In genomic region chr11:107609384-107610218, GRCh38 we compare ENCODE assay signal across 35 cellular contexts. TPM values are rescaled to one million over a fixed set of nuclear protein-coding genes. Genes with fewer than 3 reads are reported as not detected.
"Had no signal": no experiment of that assay in that cellular context is flagged by ENCODE, and none has a peak within 500 bp of the region (broad histone marks: within the 10 kb centered on the region; RNA-seq: fewer than 3 reads in every experiment).

No MANE protein-coding gene starts in this region.

- H3K4me3 Mint-ChIP-seq: activated CD4-positive, alpha-beta memory T cell treated with anti-CD3 and anti-CD28 coated beads for 36 hours; activated CD4-positive, alpha-beta T cell treated with anti-CD3 and anti-CD28 coated beads, Interleukin-2, amount 10 ng/mL, durations not matched to agents 24 days and 14 days; activated naive CD4-positive, alpha-beta T cell treated with anti-CD3 and anti-CD28 coated beads for 36 hours; activated naive CD8-positive, alpha-beta T cell treated with anti-CD3 and anti-CD28 coated beads for 36 hours; activated T-helper 1 cell treated with anti-CD3 and anti-CD28 coated beads, Interleukin-12 subunit alpha, Interleukin-12 subunit beta, Interleukin-2, Interleukin-4 antibody, amounts not matched to agents 30 ng/mL and 10 ng/mL and 1 ng/mL, durations not matched to agents 14 hours and 24 hours and 36 hours; effector memory CD8-positive, alpha-beta T cell; nephron; T-helper 2 cell treated with Interferon-gamma antibody and Interleukin-4, amounts not matched to agents 5 μg/mL and 100 μg/mL, for 36 hours had no signal

- H3K27me3 ChIP-seq: body of pancreas, cardiac muscle cell, colonic mucosa, testis had no signal

- H3K9me3 Mint-ChIP-seq: activated CD4-positive, alpha-beta memory T cell treated with anti-CD3 and anti-CD28 coated beads for 36 hours; activated CD4-positive, alpha-beta T cell treated with anti-CD3 and anti-CD28 coated beads, Interleukin-2, amount 10 ng/mL, durations not matched to agents 24 days and 14 days; activated naive CD4-positive, alpha-beta T cell treated with anti-CD3 and anti-CD28 coated beads for 36 hours; activated naive CD8-positive, alpha-beta T cell treated with anti-CD3 and anti-CD28 coated beads for 36 hours; activated T-helper 1 cell treated with anti-CD3 and anti-CD28 coated beads, Interleukin-12 subunit alpha, Interleukin-12 subunit beta, Interleukin-2, Interleukin-4 antibody, amounts not matched to agents 30 ng/mL and 10 ng/mL and 1 ng/mL, durations not matched to agents 14 hours and 24 hours and 36 hours; effector memory CD8-positive, alpha-beta T cell; nephron; T-helper 2 cell treated with Interferon-gamma antibody and Interleukin-4, amounts not matched to agents 5 μg/mL and 100 μg/mL, for 36 hours had no signal

- H3K27ac Mint-ChIP-seq: activated CD4-positive, alpha-beta memory T cell treated with anti-CD3 and anti-CD28 coated beads for 36 hours; activated CD4-positive, alpha-beta T cell treated with anti-CD3 and anti-CD28 coated beads, Interleukin-2, amount 10 ng/mL, durations not matched to agents 24 days and 14 days; activated naive CD4-positive, alpha-beta T cell treated with anti-CD3 and anti-CD28 coated beads for 36 hours; activated naive CD8-positive, alpha-beta T cell treated with anti-CD3 and anti-CD28 coated beads for 36 hours; activated T-helper 1 cell treated with anti-CD3 and anti-CD28 coated beads, Interleukin-12 subunit alpha, Interleukin-12 subunit beta, Interleukin-2, Interleukin-4 antibody, amounts not matched to agents 30 ng/mL and 10 ng/mL and 1 ng/mL, durations not matched to agents 14 hours and 24 hours and 36 hours; effector memory CD8-positive, alpha-beta T cell; T-helper 2 cell treated with Interferon-gamma antibody and Interleukin-4, amounts not matched to agents 5 μg/mL and 100 μg/mL, for 36 hours had no signal

- H3K4me1 Mint-ChIP-seq: activated CD4-positive, alpha-beta T cell treated with anti-CD3 and anti-CD28 coated beads, Interleukin-2, amount 10 ng/mL, durations not matched to agents 24 days and 14 days; activated naive CD8-positive, alpha-beta T cell treated with anti-CD3 and anti-CD28 coated beads for 36 hours; nephron had no signal

- H3K9me3 ChIP-seq: adrenal gland, body of pancreas, colonic mucosa, left lung, testis, transverse colon had no signal

- H3K36me3 ChIP-seq: adrenal gland, cardiac muscle cell, colonic mucosa, left lung, transverse colon had no signal

- H3K4me1 ChIP-seq: adrenal gland, body of pancreas, colonic mucosa, left lung, testis, transverse colon had no signal

- H3K4me3 ChIP-seq: adrenal gland, body of pancreas, cardiac muscle cell, colonic mucosa, left lung, skin epidermis, testis, transverse colon had no signal

- H3K36me3 Mint-ChIP-seq: activated CD4-positive, alpha-beta memory T cell treated with anti-CD3 and anti-CD28 coated beads for 36 hours; activated naive CD8-positive, alpha-beta T cell treated with anti-CD3 and anti-CD28 coated beads for 36 hours had no signal

- DNase-seq: activated CD4-positive, alpha-beta memory T cell treated with anti-CD3 and anti-CD28 coated beads for 36 hours; activated CD4-positive, alpha-beta T cell treated with anti-CD3 and anti-CD28 coated beads, Interleukin-2, amount 10 ng/mL, durations not matched to agents 24 days and 14 days; activated CD8-positive, alpha-beta memory T cell treated with anti-CD3 and anti-CD28 coated beads, Interleukin-2, amount 50 U/mL, for 4 hours; activated effector memory CD4-positive, alpha-beta T cell treated with anti-CD3 and anti-CD28 coated beads, Interleukin-2, amount 50 U/mL, for 16 hours; activated naive CD4-positive, alpha-beta T cell treated with anti-CD3 and anti-CD28 coated beads for 36 hours; activated naive CD8-positive, alpha-beta T cell treated with anti-CD3 and anti-CD28 coated beads for 36 hours; activated T-cell treated with anti-CD3 and anti-CD28 coated beads, Interleukin-2, amount 50 U/mL, for 1 hour; adrenal gland; aorta; body of pancreas; cerebellar nuclear complex; colonic mucosa; effector memory CD8-positive, alpha-beta T cell; foreskin fibroblast; head of caudate nucleus; hippocampal formation; left lung; posterior cingulate gyrus; stimulated activated CD4-positive, alpha-beta T cell treated with anti-CD3 and anti-CD28 coated beads, Interleukin-12 subunit alpha, Interleukin-12 subunit beta, amount 100 ng/mL, for 4 hours; stimulated activated CD4-positive, alpha-beta T cell treated with anti-CD3 and anti-CD28 coated beads, Interleukin-4, amount 100 ng/mL, for 1 hour; stimulated activated naive CD8-positive, alpha-beta T cell treated with anti-CD3 and anti-CD28 coated beads, Interleukin-15, Interleukin-2, amounts not matched to agents 100 U/mL and 50 U/mL, for 24 hours; T-helper 1 cell; testis; transverse colon had no signal

- ATAC-seq: activated CD4-positive, CD25-positive, alpha-beta regulatory T cell treated with anti-CD3 and anti-CD28 coated beads, Interleukin-2, amount 50 U/mL, for 24 hours; body of pancreas; effector memory CD8-positive, alpha-beta T cell; esophagus mucosa; left lung; sciatic nerve; stimulated activated naive CD8-positive, alpha-beta T cell treated with anti-CD3 and anti-CD28 coated beads, Interleukin-15, Interleukin-2, amounts not matched to agents 100 U/mL and 50 U/mL, for 24 hours had no signal

- H3K27ac ChIP-seq: adrenal gland, body of pancreas, cardiac muscle cell, colonic mucosa, left lung, skin epidermis, testis, transverse colon, VCaP had no signal

RNA-seq across cellular contexts. Expression of gene ELMOD1, which starts 18.7 kb away (rescaled TPM):
- total RNA-seq: activated CD4-positive, alpha-beta T cell treated with anti-CD3 and anti-CD28 coated beads, Interleukin-2, amount 10 ng/mL, durations not matched to agents 24 days and 14 days; activated naive CD4-positive, alpha-beta T cell treated with anti-CD3 and anti-CD28 coated beads for 36 hours; activated naive CD8-positive, alpha-beta T cell treated with anti-CD3 and anti-CD28 coated beads for 36 hours; activated T-helper 1 cell treated with anti-CD3 and anti-CD28 coated beads, Interleukin-12 subunit alpha, Interleukin-12 subunit beta, Interleukin-2, Interleukin-4 antibody, amounts not matched to agents 30 ng/mL and 10 ng/mL and 1 ng/mL, durations not matched to agents 14 hours and 24 hours and 36 hours; body of pancreas; esophagus mucosa; mucosa of gallbladder; omental fat pad had no signal
- polyA plus RNA-seq: aorta had no signal
